Comparison of ENCODE assay signal across 27 cellular contexts in genomic region chr19:23460656-23461055, GRCh38.
DNase-seq lines count a peak whose midpoint lies in the region; ATAC-seq, FAIRE-seq and TF ChIP-seq lines count a peak whose summit lies in the region.
"Had no signal": no experiment of that assay in that cellular context is flagged by ENCODE, and none has a peak within 500 bp of the region (broad histone marks: within the 10 kb centered on the region; RNA-seq: fewer than 3 reads in every experiment).

No MANE protein-coding gene starts in this region.

- ATAC-seq in mucosa of descending colon (peak; percentile 19), heart right ventricle (no peak)
- ATAC-seq: Right ventricle myocardium inferior, SK-N-SH treated with all-trans-retinoic acid at 6 μM for 48 hours had no signal

- H3K4me3 ChIP-seq in bronchial epithelial cell (ENCODE audit: low read depth, low read length) (no peak overlapping the region), mucosa of descending colon (no peak overlapping the region), heart right ventricle (no peak overlapping the region), esophagus muscularis mucosa (no peak overlapping the region)
- H3K4me3 ChIP-seq: HAP-1, SJCRH30 had no signal

- no peak overlapping the region for H3K27ac ChIP-seq in substantia nigra (ENCODE audit: low read depth, low read length, poor library complexity, severe bottlenecking)
- H3K27ac ChIP-seq in heart right ventricle: no peak overlapping the region
- no peak overlapping the region for H3K27ac ChIP-seq in esophagus muscularis mucosa (replicated peaks in 1 of 4)
- H3K27ac ChIP-seq: SJCRH30 had no signal

- TF ChIP-seq CTCF in bronchial epithelial cell (IDR thresholded peaks at IDR 0.05; ENCODE audit: insufficient read depth, low read length, severe bottlenecking) (no peak), mucosa of descending colon (IDR thresholded peaks at IDR 0.05) (no peak), heart right ventricle (IDR thresholded peaks at IDR 0.05) (no peak), esophagus muscularis mucosa (IDR thresholded peaks at IDR 0.05) (no peak)

- intact Hi-C loops in mucosa of descending colon (cut with DNase I, micrococcal nuclease): no loop called here
- intact Hi-C loops in heart right ventricle (cut with DNase I): no loop called here
- intact Hi-C loops in esophagus muscularis mucosa (cut with DNase I): no loop called here

- DNase-seq in HT1080 (ENCODE audit: low read depth) (peak; percentile 54), RCC 7860 (ENCODE audit: low spot score) (peak; percentile 8), bronchial epithelial cell (ENCODE audit: low read depth) (peak; percentile 38), mucosa of descending colon (no peak), substantia nigra (lab: John Stamatoyannopoulos, UW) (no peak), heart right ventricle (no peak), esophagus muscularis mucosa (ENCODE audit: extremely low spot score) (no peak)
- DNase-seq: C1 segment of cervical spinal cord; CD4-positive, alpha-beta memory T cell; COR-L47; DMS79; EL; GF-D8; GOT3; HFFc6; NCI-H1105 treated with DMSO at 0.1 percent for 48 hours; NCI-H1694; NCI-H2029 treated with DMSO at 0.1 percent for 48 hours; NCI-H446 treated with DMSO at 0.1 percent for 48 hours; NCI-H526; NCI-H82; NK-92 treated with Interleukin-12 subunit alpha and Interleukin-12 subunit beta, amount 100 ng/mL, for 24 hours; SJCRH30 had no signal

- H3K9me3 ChIP-seq in mucosa of descending colon: peaks cover 10% of the 10 kb centered on the region
- peaks cover 0 to 36% (median 0%) of the 10 kb centered on the region in 11 donors for H3K9me3 ChIP-seq in heart right ventricle
- H3K9me3 ChIP-seq in esophagus muscularis mucosa: no peaks in the 10 kb centered on the region
- H3K9me3 ChIP-seq: HAP-1, SJCRH30 had no signal

- FAIRE-seq in RCC 7860 (lab: Jason Lieb, UNC) (no peak), bronchial epithelial cell (lab: Jason Lieb, UNC) (no peak)
- FAIRE-seq: GM12891 had no signal

- H3K36me3 ChIP-seq in bronchial epithelial cell (ENCODE audit: control insufficient read depth, insufficient read depth, low read length): no peaks in the 10 kb centered on the region
- H3K36me3 ChIP-seq in mucosa of descending colon (ENCODE audit: low read depth): no peaks in the 10 kb centered on the region
- H3K36me3 ChIP-seq in heart right ventricle: no peaks in the 10 kb centered on the region
- no peaks in the 10 kb centered on the region for H3K36me3 ChIP-seq in esophagus muscularis mucosa
- H3K36me3 ChIP-seq: HAP-1, SJCRH30 had no signal

- WGBS in heart right ventricle, 2 donors: 73 to 76% methylated on average over 3 of the region's 3 CpGs
- WGBS in esophagus muscularis mucosa: 70% methylated on average over 3 of the region's 3 CpGs

- H3K4me1 ChIP-seq in mucosa of descending colon (ENCODE audit: low read depth) (no peaks in the 10 kb centered on the region), heart right ventricle (no peaks in the 10 kb centered on the region), esophagus muscularis mucosa (no peaks in the 10 kb centered on the region)
- H3K4me1 ChIP-seq: HAP-1, SJCRH30 had no signal

- H3K27me3 ChIP-seq in bronchial epithelial cell (ENCODE audit: control insufficient read depth, insufficient read depth, low read length) (no peaks in the 10 kb centered on the region), heart right ventricle (no peaks in the 10 kb centered on the region), esophagus muscularis mucosa (no peaks in the 10 kb centered on the region)
- H3K27me3 ChIP-seq: SJCRH30 had no signal

- no peak for TF ChIP-seq POLR2A in esophagus muscularis mucosa (IDR thresholded peaks at IDR 0.05; ENCODE audit: low read depth)

- TF ChIP-seq EP300 in esophagus muscularis mucosa (IDR thresholded peaks at IDR 0.05): no peak

Comparison
In these comparisons a context has a peak if more than half of its experiments do, and no peak if none do; other contexts are left out.
1. DNase-seq: peak in HT1080 (single experiment), RCC 7860 (single experiment) and bronchial epithelial cell (single experiment); none in mucosa of descending colon (0 of 3), substantia nigra (0 of 49), heart right ventricle (0 of 2) and esophagus muscularis mucosa (single experiment).